In the genomic region with DNA sequence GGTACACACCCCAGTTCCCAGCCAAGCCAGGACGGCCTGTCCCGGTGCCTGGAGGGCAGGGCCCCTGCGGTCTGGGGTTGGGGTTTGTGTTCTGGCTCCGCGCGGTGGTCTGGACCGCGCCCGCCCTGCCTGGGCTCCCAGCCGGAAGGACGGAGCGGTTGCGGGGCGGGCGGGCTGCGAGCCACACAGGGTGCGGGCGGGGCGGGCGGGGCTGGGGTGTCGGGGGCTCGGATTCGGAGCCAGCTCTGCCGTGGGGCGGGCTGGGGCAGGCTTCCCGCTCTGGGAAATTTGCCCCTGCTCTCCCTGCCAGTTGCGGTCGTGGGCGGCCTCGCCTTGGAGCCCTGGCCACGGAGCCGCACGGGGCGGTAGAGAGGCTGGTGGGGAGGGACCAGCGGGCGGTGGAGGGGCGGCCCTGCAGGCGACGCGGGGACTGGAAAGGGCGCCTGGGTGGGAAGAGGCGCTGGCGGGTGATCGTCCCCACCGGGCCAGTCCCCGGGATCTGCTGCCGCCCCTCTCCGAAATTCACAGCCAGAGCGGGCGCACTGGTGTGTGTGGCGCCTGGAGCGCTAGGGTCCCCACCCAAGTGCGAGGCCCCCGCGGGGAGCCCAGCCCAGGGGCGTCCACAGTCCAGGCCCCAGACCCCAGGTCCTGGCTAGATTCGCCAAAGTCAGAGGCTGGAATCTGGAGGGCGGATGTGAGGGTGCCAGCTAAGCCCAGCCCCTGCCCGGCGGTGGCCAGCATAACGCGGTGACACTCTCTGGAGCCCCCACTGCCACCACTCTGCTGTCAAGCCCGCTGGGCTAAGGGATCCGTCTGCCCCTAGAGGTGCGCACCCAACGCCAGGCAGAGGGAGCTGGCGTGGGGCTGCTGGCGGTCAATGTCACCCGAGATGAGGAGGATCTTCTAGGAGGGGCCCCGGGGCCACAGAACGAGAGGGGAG, we compare ENCODE assay signal across 1 cellular context.
TF ChIP-seq lines count a peak whose summit lies in the region.

No MANE protein-coding gene starts in this region.

TF ChIP-seq in HepG2, 621 proteins besides CTCF, POLR2A, EP300 and RAD21 (continued from another document):
- TF ChIP-seq, protein P1, sequence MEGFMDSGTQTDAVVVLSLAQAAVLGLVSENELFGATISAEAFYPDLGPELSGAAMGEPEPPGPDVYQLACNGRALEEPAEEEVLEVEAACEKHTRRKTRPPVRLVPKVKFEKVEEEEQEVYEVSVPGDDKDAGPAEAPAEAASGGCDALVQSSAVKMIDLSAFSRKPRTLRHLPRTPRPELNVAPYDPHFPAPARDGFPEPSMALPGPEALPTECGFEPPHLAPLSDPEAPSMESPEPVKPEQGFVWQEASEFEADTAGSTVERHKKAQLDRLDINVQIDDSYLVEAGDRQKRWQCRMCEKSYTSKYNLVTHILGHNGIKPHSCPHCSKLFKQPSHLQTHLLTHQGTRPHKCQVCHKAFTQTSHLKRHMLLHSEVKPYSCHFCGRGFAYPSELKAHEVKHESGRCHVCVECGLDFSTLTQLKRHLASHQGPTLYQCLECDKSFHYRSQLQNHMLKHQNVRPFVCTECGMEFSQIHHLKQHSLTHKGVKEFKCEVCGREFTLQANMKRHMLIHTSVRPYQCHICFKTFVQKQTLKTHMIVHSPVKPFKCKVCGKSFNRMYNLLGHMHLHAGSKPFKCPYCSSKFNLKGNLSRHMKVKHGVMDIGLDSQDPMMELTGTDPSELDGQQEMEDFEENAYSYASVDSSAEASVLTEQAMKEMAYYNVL (CRISPR knock-in tag; IDR thresholded peaks at IDR 0.05; ENCODE audit: borderline replicate concordance) = no peak
- TF ChIP-seq, protein P2, sequence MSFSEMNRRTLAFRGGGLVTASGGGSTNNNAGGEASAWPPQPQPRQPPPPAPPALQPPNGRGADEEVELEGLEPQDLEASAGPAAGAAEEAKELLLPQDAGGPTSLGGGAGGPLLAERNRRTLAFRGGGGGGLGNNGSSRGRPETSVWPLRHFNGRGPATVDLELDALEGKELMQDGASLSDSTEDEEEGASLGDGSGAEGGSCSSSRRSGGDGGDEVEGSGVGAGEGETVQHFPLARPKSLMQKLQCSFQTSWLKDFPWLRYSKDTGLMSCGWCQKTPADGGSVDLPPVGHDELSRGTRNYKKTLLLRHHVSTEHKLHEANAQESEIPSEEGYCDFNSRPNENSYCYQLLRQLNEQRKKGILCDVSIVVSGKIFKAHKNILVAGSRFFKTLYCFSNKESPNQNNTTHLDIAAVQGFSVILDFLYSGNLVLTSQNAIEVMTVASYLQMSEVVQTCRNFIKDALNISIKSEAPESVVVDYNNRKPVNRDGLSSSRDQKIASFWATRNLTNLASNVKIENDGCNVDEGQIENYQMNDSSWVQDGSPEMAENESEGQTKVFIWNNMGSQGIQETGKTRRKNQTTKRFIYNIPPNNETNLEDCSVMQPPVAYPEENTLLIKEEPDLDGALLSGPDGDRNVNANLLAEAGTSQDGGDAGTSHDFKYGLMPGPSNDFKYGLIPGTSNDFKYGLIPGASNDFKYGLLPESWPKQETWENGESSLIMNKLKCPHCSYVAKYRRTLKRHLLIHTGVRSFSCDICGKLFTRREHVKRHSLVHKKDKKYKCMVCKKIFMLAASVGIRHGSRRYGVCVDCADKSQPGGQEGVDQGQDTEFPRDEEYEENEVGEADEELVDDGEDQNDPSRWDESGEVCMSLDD (CRISPR knock-in tag; IDR thresholded peaks at IDR 0.05; ENCODE audit: borderline replicate concordance) = no peak
- TF ChIP-seq IRX3 (CRISPR knock-in tag; IDR thresholded peaks at IDR 0.05; ENCODE audit: borderline replicate concordance, low read depth) = no peak
- no peak for TF ChIP-seq ZNF746 (CRISPR knock-in tag; IDR thresholded peaks at IDR 0.05)
- TF ChIP-seq, protein P3, sequence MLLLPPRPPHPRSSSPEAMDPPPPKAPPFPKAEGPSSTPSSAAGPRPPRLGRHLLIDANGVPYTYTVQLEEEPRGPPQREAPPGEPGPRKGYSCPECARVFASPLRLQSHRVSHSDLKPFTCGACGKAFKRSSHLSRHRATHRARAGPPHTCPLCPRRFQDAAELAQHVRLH (CRISPR knock-in tag; IDR thresholded peaks at IDR 0.05; ENCODE audit: borderline replicate concordance, low read depth) = no peak
- TF ChIP-seq, protein P4, sequence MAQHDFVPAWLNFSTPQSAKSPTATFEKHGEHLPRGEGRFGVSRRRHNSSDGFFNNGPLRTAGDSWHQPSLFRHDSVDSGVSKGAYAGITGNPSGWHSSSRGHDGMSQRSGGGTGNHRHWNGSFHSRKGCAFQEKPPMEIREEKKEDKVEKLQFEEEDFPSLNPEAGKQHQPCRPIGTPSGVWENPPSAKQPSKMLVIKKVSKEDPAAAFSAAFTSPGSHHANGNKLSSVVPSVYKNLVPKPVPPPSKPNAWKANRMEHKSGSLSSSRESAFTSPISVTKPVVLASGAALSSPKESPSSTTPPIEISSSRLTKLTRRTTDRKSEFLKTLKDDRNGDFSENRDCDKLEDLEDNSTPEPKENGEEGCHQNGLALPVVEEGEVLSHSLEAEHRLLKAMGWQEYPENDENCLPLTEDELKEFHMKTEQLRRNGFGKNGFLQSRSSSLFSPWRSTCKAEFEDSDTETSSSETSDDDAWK (CRISPR knock-in tag; IDR thresholded peaks at IDR 0.05) = no peak
TF ChIP-seq in HepG2: peak in this region for 0.
